ENCODE assay signal across 8 cellular contexts in the genomic region with DNA sequence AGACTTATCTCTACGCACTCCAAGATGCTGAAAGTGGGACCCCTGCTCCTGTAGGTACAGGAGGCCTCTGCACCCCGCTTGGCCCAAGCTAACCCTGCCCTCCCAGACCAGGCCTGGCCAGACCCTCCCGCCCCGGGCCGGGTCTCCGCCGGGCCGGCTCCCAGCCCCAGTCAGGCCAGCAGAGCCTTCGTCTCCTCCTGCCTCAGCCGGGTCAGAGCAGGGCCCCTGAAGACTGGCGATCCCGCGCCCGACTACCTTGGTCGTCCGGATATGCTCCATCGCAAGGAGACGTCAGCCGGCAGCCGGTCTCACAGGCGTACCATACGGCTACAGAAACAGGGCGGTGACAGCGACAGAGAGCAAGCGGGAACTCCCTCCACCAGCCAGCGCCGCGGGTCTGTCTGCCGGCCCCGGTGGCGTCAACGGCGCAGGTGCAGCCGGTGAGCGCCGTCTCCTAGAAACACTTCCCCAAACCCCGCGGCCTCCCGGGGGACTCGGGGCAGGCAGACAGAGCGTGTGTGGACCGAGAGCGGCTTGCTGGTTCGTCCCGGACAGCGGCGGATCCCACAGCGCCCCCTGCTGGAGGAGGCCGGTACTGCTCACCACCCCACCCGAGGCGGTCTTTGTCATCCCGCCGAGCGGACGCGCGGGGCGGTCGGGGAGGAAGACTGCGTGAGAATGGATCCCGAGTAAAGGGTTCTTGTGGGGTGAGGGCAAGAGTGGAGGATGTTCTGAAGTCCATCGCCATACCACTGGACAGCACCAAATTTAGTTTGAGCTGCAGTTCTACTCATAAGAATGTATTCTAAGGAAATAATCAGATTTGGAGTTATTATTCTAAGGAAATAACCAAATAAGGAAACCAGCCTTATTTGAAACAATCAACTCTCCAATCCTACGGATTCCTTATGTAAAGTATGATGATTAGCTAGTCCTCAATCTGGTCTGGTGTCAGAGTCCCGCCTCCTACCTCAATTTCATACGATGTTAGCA. TPM values are rescaled to one million over a fixed set of nuclear protein-coding genes. Genes with fewer than 3 reads are reported as not detected.
DNase-seq lines count a peak whose midpoint lies in the region; ATAC-seq and TF ChIP-seq lines count a peak whose summit lies in the region.

Gene MTMR6, minus strand, starts transcription at position 520 of the 993 bp plus-strand sequence. Its CDS starts 241 bp downstream, at position 279.

- DNase-seq in DMS114 treated with DMSO at 0.1 percent for 48 hours (lab: John Stamatoyannopoulos, UW; ENCODE audit: unreplicated experiment): peak; percentile 45
- peak; percentile 69 for DNase-seq in HuH-7.5 (ENCODE audit: low spot score)
- peak; percentile 90 for DNase-seq in OCI-M1 (lab: John Stamatoyannopoulos, UW)
- peak; percentile 94 for DNase-seq in activated T-cell treated with anti-CD3 and anti-CD28 coated beads for 4 hours
- peak; percentile 87 for DNase-seq in epithelial cell of esophagus (ENCODE audit: low read depth)
- peak; percentile 93 for DNase-seq in mucosa of gallbladder (ENCODE audit: low spot score)
- peak; percentile 99 for DNase-seq in stimulated activated CD8-positive, alpha-beta memory T cell treated with anti-CD3 and anti-CD28 coated beads, Interleukin-4, amount 100 ng/mL, for 48 hours

- TF ChIP-seq CTCF in epithelial cell of esophagus (IDR thresholded peaks at IDR 0.05; ENCODE audit: insufficient read depth, low read depth, low read length, missing control alignments): peak; percentile 92

- peak; percentile 95 for ATAC-seq in GM21515 (IDR thresholded peaks at IDR 0.05; ENCODE audit: unreplicated experiment)

- peak within 1 kb of the TSS; percentile 57 for H3K4me3 ChIP-seq in epithelial cell of esophagus (ENCODE audit: low read length)

RNA-seq across cellular contexts. Expression of gene MTMR6, which starts in this region (rescaled TPM):
- total RNA-seq in mucosa of gallbladder: 14.0 TPM

Comparison
In these comparisons a context has a peak if more than half of its experiments do, and no peak if none do; other contexts are left out.
1. Peak in every context shown above with its lines: DNase-seq, ATAC-seq and H3K4me3 ChIP-seq.
2. DNase-seq: peak in every context shown above with its lines; median percentile 99 in stimulated activated CD8-positive, alpha-beta memory T cell treated with anti-CD3 and anti-CD28 coated beads, Interleukin-4, amount 100 ng/mL, for 48 hours; 94 in activated T-cell treated with anti-CD3 and anti-CD28 coated beads for 4 hours; 93 in mucosa of gallbladder; 90 in OCI-M1; 87 in epithelial cell of esophagus; 69 in HuH-7.5; 45 in DMS114 treated with DMSO at 0.1 percent for 48 hours.